In genomic region chr10:30043476-30044270, GRCh38 we compare ENCODE assay signal across 25 cellular contexts. TPM values are rescaled to one million over a fixed set of nuclear protein-coding genes. Genes with fewer than 3 reads are reported as not detected.
A peak's percentile ranks its signal among the peaks of the same experiment; 100 is the strongest.
DNase-seq lines count a peak whose midpoint lies in the region; ATAC-seq and TF ChIP-seq lines count a peak whose summit lies in the region.
"Had no signal": no experiment of that assay in that cellular context is flagged by ENCODE, and none has a peak within 500 bp of the region (broad histone marks: within the 10 kb centered on the region; RNA-seq: fewer than 3 reads in every experiment).

No MANE protein-coding gene starts in this region.

- no peaks in the 10 kb centered on the region for H3K27me3 ChIP-seq in GM23338 (ENCODE audit: insufficient read depth)
- H3K27me3 ChIP-seq: BE2C, Peyer's patch, SJSA1 had no signal

- no peak overlapping the region for H3K4me2 ChIP-seq in GM23338

- H3K4me3 ChIP-seq in GM23338: no peak overlapping the region
- H3K4me3 ChIP-seq: K562, Peyer's patch, SJSA1 had no signal

- H3K27ac ChIP-seq in GM23338 (ENCODE audit: low read depth): no peak overlapping the region
- H3K27ac ChIP-seq: HL-60, Peyer's patch, SJSA1 had no signal

- H3K4me1 Mint-ChIP-seq in activated naive CD8-positive, alpha-beta T cell treated with anti-CD3 and anti-CD28 coated beads, Interleukin-2, amount 50 U/mL, for 24 hours: peaks cover 15% of the 10 kb centered on the region
- H3K4me1 Mint-ChIP-seq in activated naive CD8-positive, alpha-beta T cell treated with anti-CD3 and anti-CD28 coated beads for 36 hours: peaks cover 6% of the 10 kb centered on the region
- H3K4me1 Mint-ChIP-seq in GM23338: peaks cover 16% of the 10 kb centered on the region

- H3K36me3 Mint-ChIP-seq in activated naive CD8-positive, alpha-beta T cell treated with anti-CD3 and anti-CD28 coated beads, Interleukin-2, amount 50 U/mL, for 24 hours (ENCODE audit: low read depth): no peaks in the 10 kb centered on the region
- no peaks in the 10 kb centered on the region for H3K36me3 Mint-ChIP-seq in activated naive CD8-positive, alpha-beta T cell treated with anti-CD3 and anti-CD28 coated beads for 36 hours
- no peaks in the 10 kb centered on the region; the same call in 1 of the 3 replicates for H3K36me3 Mint-ChIP-seq in GM23338 (ENCODE audit: low read depth)

- H3F3A ChIP-seq in GM23338 (replicated peaks; ENCODE audit: low read depth): no peaks in the 10 kb centered on the region

- H4K20me1 ChIP-seq in GM23338 (replicated peaks; ENCODE audit: insufficient read depth): no peaks in the 10 kb centered on the region

- H3K4me3 Mint-ChIP-seq in activated naive CD8-positive, alpha-beta T cell treated with anti-CD3 and anti-CD28 coated beads, Interleukin-2, amount 50 U/mL, for 24 hours: no peak overlapping the region
- H3K4me3 Mint-ChIP-seq in activated naive CD8-positive, alpha-beta T cell treated with anti-CD3 and anti-CD28 coated beads for 36 hours: no peak overlapping the region
- no peak overlapping the region for H3K4me3 Mint-ChIP-seq in GM23338
- H3K4me3 Mint-ChIP-seq: CD4-positive, alpha-beta T cell; H9 had no signal

- ATAC-seq in activated naive CD8-positive, alpha-beta T cell treated with anti-CD3 and anti-CD28 coated beads, Interleukin-2, amount 50 U/mL, for 24 hours: peak; percentile 67
- ATAC-seq in GM23338 (no peak; the same call in 2 of the 3 replicates), GM21367 (IDR thresholded peaks at IDR 0.05; ENCODE audit: unreplicated experiment) (no peak)
- ATAC-seq: HepG2, K562 had no signal

- 0 out of 2 replicates have a peak, but pooled peaks cover 3% of the 10 kb centered on the region for H3K9me2 ChIP-seq in GM23338 (ENCODE audit: insufficient read depth)

- no peak overlapping the region for H2AFZ ChIP-seq in GM23338

- peaks cover 77% of the 10 kb centered on the region for H3K27me3 Mint-ChIP-seq in activated naive CD8-positive, alpha-beta T cell treated with anti-CD3 and anti-CD28 coated beads, Interleukin-2, amount 50 U/mL, for 24 hours
- H3K27me3 Mint-ChIP-seq in activated naive CD8-positive, alpha-beta T cell treated with anti-CD3 and anti-CD28 coated beads for 36 hours: peaks cover 81% of the 10 kb centered on the region
- peaks cover 11% of the 10 kb centered on the region for H3K27me3 Mint-ChIP-seq in GM23338 (ENCODE audit: insufficient read depth, low read depth, poor library complexity)

- no peak overlapping the region for H3K27ac Mint-ChIP-seq in activated naive CD8-positive, alpha-beta T cell treated with anti-CD3 and anti-CD28 coated beads, Interleukin-2, amount 50 U/mL, for 24 hours
- H3K27ac Mint-ChIP-seq in activated naive CD8-positive, alpha-beta T cell treated with anti-CD3 and anti-CD28 coated beads for 36 hours: no peak overlapping the region
- peak overlapping the region; percentile 44; the same call in 1 of the 2 replicates for H3K27ac Mint-ChIP-seq in GM23338
- H3K27ac Mint-ChIP-seq: CD4-positive, alpha-beta T cell had no signal

- no peaks in the 10 kb centered on the region for H3K36me3 ChIP-seq in GM23338 (ENCODE audit: insufficient read depth)
- H3K36me3 ChIP-seq: BE2C, Peyer's patch had no signal

- no peak for DNase-seq in activated naive CD8-positive, alpha-beta T cell treated with anti-CD3 and anti-CD28 coated beads, Interleukin-2, amount 50 U/mL, for 24 hours
- no peak for DNase-seq in activated naive CD8-positive, alpha-beta T cell treated with anti-CD3 and anti-CD28 coated beads for 36 hours
- no peak for DNase-seq in GM23338 (ENCODE audit: low spot score)
- peak; percentile 80 to 87 for DNase-seq in dermis microvascular lymphatic vessel endothelial cell (ENCODE audit: low read depth in 2 of 2)
- DNase-seq in mesenteric fat pad (ENCODE audit: low spot score): peak; percentile 67
- no peak for DNase-seq in inferior parietal cortex (ENCODE audit: extremely low spot score)
- no peak for DNase-seq in ACHN
- DNase-seq: BE2C; CD4-positive, alpha-beta T cell; COR-L47; DMS79; H9; MM.1S; NCI-H1048; NCI-H1417 treated with DMSO at 0.1 percent for 48 hours; NCI-H2029; NCI-H226; NCI-H524 treated with DMSO at 0.1 percent for 48 hours; Peyer's patch had no signal

- no peak for TF ChIP-seq CTCF in GM23338 (conservative IDR thresholded peaks at IDR 0.05; ENCODE audit: low read depth in 2 of 2)

- in situ Hi-C loops in ACHN (cut with HindIII; ENCODE audit: low pct_ligation_motif_present, low pct_unique_long_range_greater_than_20kb, low sequenced_read_pairs): no loop called here

- H3K79me2 ChIP-seq in GM23338 (replicated peaks; ENCODE audit: insufficient read depth): no peaks in the 10 kb centered on the region

- H3K4me1 ChIP-seq in GM23338 (ENCODE audit: insufficient read depth): no peaks in the 10 kb centered on the region
- H3K4me1 ChIP-seq: BE2C, Peyer's patch, SJSA1 had no signal

- H3K9me3 Mint-ChIP-seq in activated naive CD8-positive, alpha-beta T cell treated with anti-CD3 and anti-CD28 coated beads, Interleukin-2, amount 50 U/mL, for 24 hours: no peaks in the 10 kb centered on the region
- H3K9me3 Mint-ChIP-seq in activated naive CD8-positive, alpha-beta T cell treated with anti-CD3 and anti-CD28 coated beads for 36 hours: no peaks in the 10 kb centered on the region
- no peaks in the 10 kb centered on the region for H3K9me3 Mint-ChIP-seq in GM23338
- H3K9me3 Mint-ChIP-seq: CD4-positive, alpha-beta T cell; H9 had no signal

TF ChIP-seq in GM23338, 12 proteins besides CTCF, POLR2A, EP300 and RAD21 (continues in another document):
- no peak for TF ChIP-seq ZNF462 (CRISPR knock-in tag; IDR thresholded peaks at IDR 0.05)

RNA-seq across cellular contexts. Expression of gene JCAD, which starts 15.7 kb away (rescaled TPM):
- total RNA-seq in activated naive CD8-positive, alpha-beta T cell treated with anti-CD3 and anti-CD28 coated beads for 36 hours: under 1 TPM; 0.02 to 0.14 TPM
- 2.1 and 2.3 TPM in 2 replicates for total RNA-seq in GM23338 (2014; rRNA removed; shearing (Covaris generic))
- polyA plus RNA-seq in GM23338 (2016; fragmentation: Nextera tagmentation; extraction: Ambion mirVana): 0.78 TPM in 2 replicates
- total RNA-seq in dermis microvascular lymphatic vessel endothelial cell: 50.6 and 69.3 TPM in 2 replicates
- total RNA-seq in mesenteric fat pad: 31.7 TPM
- total RNA-seq: CD4-positive, alpha-beta T cell; K562; OCI-LY7 had no signal
- polyA plus RNA-seq: K562 had no signal

Comparison
In these comparisons a context has a peak if more than half of its experiments do, and no peak if none do; other contexts are left out.
1. DNase-seq: peak in dermis microvascular lymphatic vessel endothelial cell (2 of 2) and mesenteric fat pad (single experiment); none in activated naive CD8-positive, alpha-beta T cell treated with anti-CD3 and anti-CD28 coated beads, Interleukin-2, amount 50 U/mL, for 24 hours (single experiment), activated naive CD8-positive, alpha-beta T cell treated with anti-CD3 and anti-CD28 coated beads for 36 hours (single experiment), GM23338 (single experiment), inferior parietal cortex (single experiment) and ACHN (single experiment).